In the genomic region with DNA sequence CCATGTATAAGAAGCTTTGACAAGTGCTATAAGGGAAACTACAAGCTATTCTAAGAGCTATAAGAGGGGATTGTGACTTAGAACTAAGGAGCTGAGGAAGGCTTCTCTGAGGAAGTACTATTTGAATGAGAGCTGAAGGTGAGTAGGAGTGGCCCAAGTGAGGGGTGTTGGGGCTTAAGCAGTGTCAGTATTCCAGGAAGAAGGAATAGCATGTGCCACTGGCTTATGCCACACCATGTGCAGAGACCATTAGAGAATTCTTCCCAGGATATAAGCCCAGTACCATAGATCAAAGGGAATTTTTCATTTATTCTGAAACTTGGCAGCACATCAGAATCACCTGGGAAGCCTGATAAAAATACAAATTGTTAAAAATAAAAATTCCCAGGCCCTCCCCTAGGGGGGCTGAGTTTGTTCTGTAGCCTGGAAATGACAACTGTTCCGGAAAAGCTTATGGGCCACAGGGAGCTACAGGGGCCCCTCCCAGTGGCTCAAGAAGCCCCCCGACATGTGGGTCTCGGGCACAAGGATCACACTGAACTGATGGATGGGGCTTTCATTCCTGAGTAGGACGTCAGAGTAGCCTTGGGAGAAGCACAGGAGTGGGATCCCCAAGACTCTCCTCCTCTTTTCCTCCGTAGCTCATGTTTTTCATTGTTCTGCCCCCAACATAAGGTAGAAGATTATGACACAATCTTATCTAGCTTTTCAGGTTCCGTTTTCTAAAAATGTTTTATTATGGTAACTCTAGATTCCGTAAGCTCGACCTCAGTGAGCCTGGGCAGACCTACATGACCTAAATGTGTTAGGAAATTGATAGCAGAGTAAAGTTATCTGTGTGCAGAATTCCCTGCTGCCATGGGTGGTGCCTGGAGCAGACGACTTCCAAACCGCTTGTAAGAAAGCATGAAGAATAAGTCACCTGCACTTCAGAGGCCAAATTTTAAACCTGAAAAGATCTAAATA, we compare ENCODE assay signal across 1 cellular context.
TF ChIP-seq lines count a peak whose summit lies in the region.

No MANE protein-coding gene starts in this region.

TF ChIP-seq in GM23338, 12 proteins besides CTCF, POLR2A, EP300 and RAD21 (continued from another document):
- TF ChIP-seq, protein P1, sequence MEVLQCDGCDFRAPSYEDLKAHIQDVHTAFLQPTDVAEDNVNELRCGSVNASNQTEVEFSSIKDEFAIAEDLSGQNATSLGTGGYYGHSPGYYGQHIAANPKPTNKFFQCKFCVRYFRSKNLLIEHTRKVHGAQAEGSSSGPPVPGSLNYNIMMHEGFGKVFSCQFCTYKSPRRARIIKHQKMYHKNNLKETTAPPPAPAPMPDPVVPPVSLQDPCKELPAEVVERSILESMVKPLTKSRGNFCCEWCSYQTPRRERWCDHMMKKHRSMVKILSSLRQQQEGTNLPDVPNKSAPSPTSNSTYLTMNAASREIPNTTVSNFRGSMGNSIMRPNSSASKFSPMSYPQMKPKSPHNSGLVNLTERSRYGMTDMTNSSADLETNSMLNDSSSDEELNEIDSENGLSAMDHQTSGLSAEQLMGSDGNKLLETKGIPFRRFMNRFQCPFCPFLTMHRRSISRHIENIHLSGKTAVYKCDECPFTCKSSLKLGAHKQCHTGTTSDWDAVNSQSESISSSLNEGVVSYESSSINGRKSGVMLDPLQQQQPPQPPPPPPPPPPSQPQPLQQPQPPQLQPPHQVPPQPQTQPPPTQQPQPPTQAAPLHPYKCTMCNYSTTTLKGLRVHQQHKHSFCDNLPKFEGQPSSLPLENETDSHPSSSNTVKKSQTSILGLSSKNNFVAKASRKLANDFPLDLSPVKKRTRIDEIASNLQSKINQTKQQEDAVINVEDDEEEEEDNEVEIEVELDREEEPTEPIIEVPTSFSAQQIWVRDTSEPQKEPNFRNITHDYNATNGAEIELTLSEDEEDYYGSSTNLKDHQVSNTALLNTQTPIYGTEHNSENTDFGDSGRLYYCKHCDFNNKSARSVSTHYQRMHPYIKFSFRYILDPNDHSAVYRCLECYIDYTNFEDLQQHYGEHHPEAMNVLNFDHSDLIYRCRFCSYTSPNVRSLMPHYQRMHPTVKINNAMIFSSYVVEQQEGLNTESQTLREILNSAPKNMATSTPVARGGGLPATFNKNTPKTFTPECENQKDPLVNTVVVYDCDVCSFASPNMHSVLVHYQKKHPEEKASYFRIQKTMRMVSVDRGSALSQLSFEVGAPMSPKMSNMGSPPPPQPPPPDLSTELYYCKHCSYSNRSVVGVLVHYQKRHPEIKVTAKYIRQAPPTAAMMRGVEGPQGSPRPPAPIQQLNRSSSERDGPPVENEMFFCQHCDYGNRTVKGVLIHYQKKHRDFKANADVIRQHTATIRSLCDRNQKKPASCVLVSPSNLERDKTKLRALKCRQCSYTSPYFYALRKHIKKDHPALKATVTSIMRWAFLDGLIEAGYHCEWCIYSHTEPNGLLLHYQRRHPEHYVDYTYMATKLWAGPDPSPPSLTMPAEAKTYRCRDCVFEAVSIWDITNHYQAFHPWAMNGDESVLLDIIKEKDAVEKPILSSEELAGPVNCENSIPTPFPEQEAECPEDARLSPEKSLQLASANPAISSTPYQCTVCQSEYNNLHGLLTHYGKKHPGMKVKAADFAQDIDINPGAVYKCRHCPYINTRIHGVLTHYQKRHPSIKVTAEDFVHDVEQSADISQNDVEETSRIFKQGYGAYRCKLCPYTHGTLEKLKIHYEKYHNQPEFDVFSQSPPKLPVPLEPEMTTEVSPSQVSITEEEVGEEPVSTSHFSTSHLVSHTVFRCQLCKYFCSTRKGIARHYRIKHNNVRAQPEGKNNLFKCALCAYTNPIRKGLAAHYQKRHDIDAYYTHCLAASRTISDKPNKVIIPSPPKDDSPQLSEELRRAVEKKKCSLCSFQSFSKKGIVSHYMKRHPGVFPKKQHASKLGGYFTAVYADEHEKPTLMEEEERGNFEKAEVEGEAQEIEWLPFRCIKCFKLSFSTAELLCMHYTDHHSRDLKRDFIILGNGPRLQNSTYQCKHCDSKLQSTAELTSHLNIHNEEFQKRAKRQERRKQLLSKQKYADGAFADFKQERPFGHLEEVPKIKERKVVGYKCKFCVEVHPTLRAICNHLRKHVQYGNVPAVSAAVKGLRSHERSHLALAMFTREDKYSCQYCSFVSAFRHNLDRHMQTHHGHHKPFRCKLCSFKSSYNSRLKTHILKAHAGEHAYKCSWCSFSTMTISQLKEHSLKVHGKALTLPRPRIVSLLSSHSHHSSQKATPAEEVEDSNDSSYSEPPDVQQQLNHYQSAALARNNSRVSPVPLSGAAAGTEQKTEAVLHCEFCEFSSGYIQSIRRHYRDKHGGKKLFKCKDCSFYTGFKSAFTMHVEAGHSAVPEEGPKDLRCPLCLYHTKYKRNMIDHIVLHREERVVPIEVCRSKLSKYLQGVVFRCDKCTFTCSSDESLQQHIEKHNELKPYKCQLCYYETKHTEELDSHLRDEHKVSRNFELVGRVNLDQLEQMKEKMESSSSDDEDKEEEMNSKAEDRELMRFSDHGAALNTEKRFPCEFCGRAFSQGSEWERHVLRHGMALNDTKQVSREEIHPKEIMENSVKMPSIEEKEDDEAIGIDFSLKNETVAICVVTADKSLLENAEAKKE (CRISPR knock-in tag; IDR thresholded peaks at IDR 0.05): no peak
- TF ChIP-seq POLR2AphosphoS5 (IDR thresholded peaks at IDR 0.05; ENCODE audit: low read depth) (no peak), CREB1 (CRISPR knock-in tag; IDR thresholded peaks at IDR 0.05; ENCODE audit: low read depth) (no peak)
